Comparison of ENCODE assay signal across 18 cellular contexts in the genomic region with DNA sequence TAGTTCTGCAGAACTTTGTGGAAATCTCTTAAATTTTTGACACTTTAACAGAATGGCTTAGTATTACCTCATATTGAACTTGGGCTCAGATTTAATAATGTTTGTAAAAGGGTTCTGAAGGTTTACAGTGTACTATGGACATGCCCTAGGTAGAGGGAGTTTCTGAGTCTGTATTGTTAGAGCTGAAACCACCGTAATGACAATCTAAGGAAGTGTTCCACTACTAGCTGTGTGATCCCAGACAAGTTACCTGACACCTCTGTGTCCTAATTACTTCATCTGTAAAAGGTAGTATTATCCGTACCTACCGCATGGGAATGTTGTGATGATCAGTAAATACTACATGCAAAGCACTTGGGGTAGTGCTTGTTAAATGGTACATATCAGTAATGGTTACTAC.
DNase-seq lines count a peak whose midpoint lies in the region; ATAC-seq, FAIRE-seq and TF ChIP-seq lines count a peak whose summit lies in the region.
"Had no signal": no experiment of that assay in that cellular context is flagged by ENCODE, and none has a peak within 500 bp of the region (broad histone marks: within the 10 kb centered on the region; RNA-seq: fewer than 3 reads in every experiment).

No MANE protein-coding gene starts in this region.

- no TSS peak for BruUV-seq in HepG2 (replicated peaks; lab: Mats Ljungman, UMichigan)

- H3K36me3 Mint-ChIP-seq in astrocyte (ENCODE audit: low read depth, unreplicated experiment): peaks cover 14% of the 10 kb centered on the region

- H3K4me1 ChIP-seq in liver (ENCODE audit: control insufficient read depth in 4 of 4, insufficient read depth in 4 of 4, low read length in 3 of 4): peaks cover 11 to 26% (median 18%) of the 10 kb centered on the region in 4 donors
- peaks cover 22% of the 10 kb centered on the region for H3K4me1 ChIP-seq in HepG2 (ENCODE audit: insufficient read depth, low read length)
- H3K4me1 ChIP-seq in astrocyte (ENCODE audit: insufficient read depth, low read length): no peaks in the 10 kb centered on the region
- peaks cover 0 to 48% (median 10%) of the 10 kb centered on the region in 4 donors for H3K4me1 ChIP-seq in right lobe of liver
- H3K4me1 ChIP-seq in effector memory CD4-positive, alpha-beta T cell (ENCODE audit: control insufficient read depth, insufficient read depth, low read length, poor library complexity, severe bottlenecking): no peaks in the 10 kb centered on the region

- H3K27me3 ChIP-seq in liver (ENCODE audit: control insufficient read depth in 4 of 4, insufficient read depth in 4 of 4, low read length in 3 of 4): no peaks in the 10 kb centered on the region
- H3K27me3 ChIP-seq in HepG2 (ENCODE audit: control insufficient read depth in 1 of 2, insufficient read depth in 2 of 2, low read length in 2 of 2): no peaks in the 10 kb centered on the region
- H3K27me3 ChIP-seq in astrocyte (ENCODE audit: insufficient read depth, low read length): no peaks in the 10 kb centered on the region
- no peaks in the 10 kb centered on the region for H3K27me3 ChIP-seq in right lobe of liver
- no peaks in the 10 kb centered on the region for H3K27me3 ChIP-seq in effector memory CD4-positive, alpha-beta T cell (replicated peaks; ENCODE audit: control insufficient read depth, insufficient read depth, low read length, poor library complexity, severe bottlenecking)
- H3K27me3 ChIP-seq: BLaER1 treated with 17β-estradiol and CSF1 and Interleukin-3, amounts not matched to agents 10 nM and 100 nM had no signal

- FAIRE-seq in HepG2 (lab: Jason Lieb, UNC) (no peak), astrocyte (lab: Jason Lieb, UNC) (no peak), RCC 7860 (lab: Jason Lieb, UNC) (no peak)
- FAIRE-seq: GM12878, H1 had no signal

- TF ChIP-seq POLR2A in HepG2 (IDR thresholded peaks at IDR 0.05; ENCODE audit: insufficient read depth in 1 of 2, low read depth in 2 of 2, low read length in 2 of 2) (no peak), right lobe of liver (IDR thresholded peaks at IDR 0.05) (no peak)

- intact Hi-C loops in HepG2 (cut with micrococcal nuclease; ENCODE audit: unreplicated experiment): no loop called here
- intact Hi-C loops in right lobe of liver (cut with DNase I): no loop called here

- TF ChIP-seq RAD21 in liver (IDR thresholded peaks at IDR 0.05) (no peak), HepG2 (CRISPR knock-in tag; IDR thresholded peaks at IDR 0.05) (no peak)

- ATAC-seq in HepG2 (no peak), right lobe of liver (peak; percentile 37 to 55 (median 42))
- ATAC-seq: GM12878 had no signal

- H3K4me3 ChIP-seq in liver (ENCODE audit: low read depth in 1 of 3, low read length in 3 of 3) (no peak overlapping the region), HepG2 (replicated peaks in 1 of 3; ENCODE audit: insufficient read depth in 1 of 3, low read depth in 2 of 3, low read length in 3 of 3) (no peak overlapping the region), astrocyte (ENCODE audit: insufficient read depth, low read depth, low read length) (no peak overlapping the region), right lobe of liver (no peak overlapping the region)
- no peak overlapping the region for H3K4me3 ChIP-seq in effector memory CD4-positive, alpha-beta T cell (ENCODE audit: insufficient read depth, low read depth, low read length, poor library complexity, severe bottlenecking)
- H3K4me3 ChIP-seq: BLaER1 treated with 17β-estradiol and CSF1 and Interleukin-3, amounts not matched to agents 10 nM and 100 nM; GM12878 had no signal

- POLR2A ChIA-PET in HepG2 (lab: Yijun Ruan, JAX): no interaction called here

- TF ChIP-seq EP300 in HepG2 (IDR thresholded peaks at IDR 0.05; ENCODE audit: low read depth in 2 of 2, low read length in 2 of 2) (no peak), HepG2 (CRISPR knock-in tag; IDR thresholded peaks at IDR 0.05; ENCODE audit: borderline replicate concordance) (no peak)

- H3K36me3 ChIP-seq in liver (ENCODE audit: control insufficient read depth in 4 of 4, insufficient read depth in 3 of 4, low read depth in 1 of 4, low read length in 3 of 4) (peaks cover 3 to 17% (median 9%) of the 10 kb centered on the region in 4 donors), HepG2 (replicated peaks in 1 of 2; ENCODE audit: control insufficient read depth in 1 of 2, insufficient read depth in 2 of 2, low read length in 2 of 2) (peaks cover 17 to 73% of the 10 kb centered on the region in 2 experiments), astrocyte (ENCODE audit: insufficient read depth, low read length) (peaks cover 12% of the 10 kb centered on the region), right lobe of liver (peaks cover 0 to 17% (median 10%) of the 10 kb centered on the region in 4 donors)
- H3K36me3 ChIP-seq in effector memory CD4-positive, alpha-beta T cell (ENCODE audit: control insufficient read depth, insufficient read depth, low read length): peaks cover 12% of the 10 kb centered on the region

- WGBS in liver: 60% methylated on average over 3 of the region's 3 CpGs
- WGBS in HepG2 (ENCODE audit: low lambda C conversion rate): 98% methylated on average over 3 of the region's 3 CpGs
- 44% methylated on average over 3 of the region's 3 CpGs for WGBS in right lobe of liver (ENCODE audit: insufficient coverage, low coverage, low lambda C conversion rate, missing lambda C conversion rate)

- H3K79me2 ChIP-seq in HepG2 (ENCODE audit: insufficient read depth, low read length) (peaks cover 31% of the 10 kb centered on the region), astrocyte (ENCODE audit: insufficient read depth, low read length) (peaks cover 10% of the 10 kb centered on the region)

- H3K4me2 ChIP-seq in HepG2 (ENCODE audit: low read depth, low read length) (no peak overlapping the region), astrocyte (ENCODE audit: low read length) (no peak overlapping the region)

- no peaks in the 10 kb centered on the region; the same call in 1 of the 2 replicates for H4K20me1 ChIP-seq in HepG2 (ENCODE audit: insufficient read depth, low read length)
- H4K20me1 ChIP-seq in astrocyte (ENCODE audit: insufficient read depth, low read length): peaks cover 21% of the 10 kb centered on the region

- H3K4me3 Mint-ChIP-seq in astrocyte (ENCODE audit: unreplicated experiment): no peak overlapping the region
- H3K4me3 Mint-ChIP-seq: HFFc6 had no signal

- no peaks in the 10 kb centered on the region for H3K9me3 Mint-ChIP-seq in astrocyte (ENCODE audit: unreplicated experiment)
- H3K9me3 Mint-ChIP-seq: HFFc6 had no signal

- in situ Hi-C loops in HepG2 (cut with HindIII; ENCODE audit: extremely low pct_ligation_motif_present, low pct_unique_long_range_greater_than_20kb): no loop called here

- H3K9ac ChIP-seq in liver (ENCODE audit: low read depth in 1 of 2, low read length in 2 of 2): peak overlapping the region; percentile 0 to 60
- H3K9ac ChIP-seq in HepG2 (ENCODE audit: insufficient read depth, low read depth, low read length): no peak overlapping the region
- H3K9ac ChIP-seq in astrocyte (ENCODE audit: low read length): no peak overlapping the region

- CTCF ChIA-PET in HepG2 (lab: Yijun Ruan, JAX; ENCODE audit: low intra/inter-chr PET ratio, low total read pairs): no interaction called here

- peak overlapping the region; percentile 60 for H3K27ac Mint-ChIP-seq in astrocyte (ENCODE audit: unreplicated experiment)
- H3K27ac Mint-ChIP-seq: HFFc6 had no signal

- no peaks in the 10 kb centered on the region for H3K9me3 ChIP-seq in liver (ENCODE audit: control insufficient read depth in 4 of 4, low read length in 3 of 4)
- H3K9me3 ChIP-seq in HepG2 (ENCODE audit: low read length): no peaks in the 10 kb centered on the region
- no peaks in the 10 kb centered on the region for H3K9me3 ChIP-seq in astrocyte (ENCODE audit: insufficient read depth, low read depth, low read length)
- H3K9me3 ChIP-seq in right lobe of liver: no peaks in the 10 kb centered on the region
- no peaks in the 10 kb centered on the region for H3K9me3 ChIP-seq in effector memory CD4-positive, alpha-beta T cell (ENCODE audit: control insufficient read depth, low read length)
- H3K9me3 ChIP-seq: BLaER1 treated with 17β-estradiol and CSF1 and Interleukin-3, amounts not matched to agents 10 nM and 100 nM had no signal

- TF ChIP-seq CTCF in liver (IDR thresholded peaks at IDR 0.05; ENCODE audit: low read depth, low read length, missing input control) (no peak), HepG2 (CRISPR knock-in tag; IDR thresholded peaks at IDR 0.05) (no peak), astrocyte (IDR thresholded peaks at IDR 0.05; ENCODE audit: insufficient read depth, low read depth, low read length) (no peak), right lobe of liver (IDR thresholded peaks at IDR 0.05) (no peak)

- DNase-seq in HepG2 (ENCODE audit: low spot score): no peak
- no peak for DNase-seq in astrocyte (ENCODE audit: low read depth)
- DNase-seq in right lobe of liver: no peak
- no peak for DNase-seq in iPS-NIHi11 (ENCODE audit: low spot score)
- no peak for DNase-seq in RCC 7860 (ENCODE audit: low spot score)
- DNase-seq in effector memory CD4-positive, alpha-beta T cell: no peak
- DNase-seq in activated CD4-positive, alpha-beta T cell treated with anti-CD3 and anti-CD28 coated beads, Interleukin-2, amount 50 U/mL, for 4 hours: no peak
- DNase-seq: HFFc6, KG1, NCI-H1092, NCI-H1694, NCI-H345, NCI-H526 treated with DMSO at 0.1 percent for 48 hours, OCI-M1 had no signal

- H3K27ac ChIP-seq in liver (ENCODE audit: low read depth in 1 of 2, low read length in 2 of 2): peak overlapping the region in 1 of 2 donors; percentile 60
- H3K27ac ChIP-seq in HepG2 (ENCODE audit: extremely low read length, insufficient read depth, low read length): no peak overlapping the region
- no peak overlapping the region for H3K27ac ChIP-seq in astrocyte (ENCODE audit: low read depth, low read length)
- peak overlapping the region in 2 of 3 donors; percentile 41 to 66 for H3K27ac ChIP-seq in right lobe of liver
- no peak overlapping the region for H3K27ac ChIP-seq in effector memory CD4-positive, alpha-beta T cell (ENCODE audit: insufficient read depth, low read length, poor library complexity, severe bottlenecking)
- H3K27ac ChIP-seq: BLaER1 treated with 17β-estradiol and CSF1 and Interleukin-3, amounts not matched to agents 10 nM and 100 nM had no signal

- H3K4me1 Mint-ChIP-seq in astrocyte (ENCODE audit: low read depth, unreplicated experiment): peaks cover 3% of the 10 kb centered on the region

- no peak overlapping the region for H2AFZ ChIP-seq in HepG2 (ENCODE audit: low read length)
- H2AFZ ChIP-seq in astrocyte (ENCODE audit: low read depth, low read length): no peak overlapping the region

- H3K27me3 Mint-ChIP-seq in astrocyte (ENCODE audit: low read depth, unreplicated experiment): no peaks in the 10 kb centered on the region

TF ChIP-seq in liver, 16 proteins besides CTCF, POLR2A, EP300 and RAD21:
- TF ChIP-seq HNF4A (conservative IDR thresholded peaks at IDR 0.05): peak; percentile 11 to 19
- no peak for TF ChIP-seq TAF1 (conservative IDR thresholded peaks at IDR 0.05)

Comparison
In these comparisons a context has a peak if more than half of its experiments do, and no peak if none do; other contexts are left out.
1. H3K27ac ChIP-seq: peak in right lobe of liver (2 of 3); none in HepG2 (single experiment), astrocyte (single experiment) and effector memory CD4-positive, alpha-beta T cell (single experiment).
2. H3K9ac ChIP-seq: peak in liver (2 of 2); none in HepG2 (single experiment) and astrocyte (single experiment).